In the genomic region with DNA sequence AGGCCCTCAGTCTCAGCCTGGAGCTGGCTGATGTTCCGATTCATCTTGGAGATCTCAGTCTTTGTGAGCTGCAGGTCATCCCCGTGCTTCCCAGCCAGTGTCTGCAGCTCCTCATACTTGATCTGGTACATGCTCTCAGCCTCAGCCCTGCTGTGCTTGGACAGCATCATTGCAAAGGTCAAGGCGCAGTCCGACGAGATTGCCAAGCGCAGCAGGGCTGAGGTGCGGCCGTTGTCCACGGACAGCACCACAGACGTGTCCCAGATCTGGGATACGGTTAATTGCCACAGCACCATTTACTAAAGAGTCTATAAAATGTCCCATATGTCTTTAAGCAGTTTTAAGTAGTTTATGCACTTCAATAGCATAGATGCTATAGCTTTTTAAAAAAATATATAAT, we compare ENCODE assay signal across 36 cellular contexts.
"Had no signal": no experiment of that assay in that cellular context is flagged by ENCODE, and none has a peak within 500 bp of the region (broad histone marks: within the 10 kb centered on the region; RNA-seq: fewer than 3 reads in every experiment).

No MANE protein-coding gene starts in this region.

- DNase-seq: activated B cell treated with CpG ODN at 0.5 μM for 24 hours; activated CD4-positive, alpha-beta memory T cell treated with anti-CD3 and anti-CD28 coated beads, Interleukin-2, amount 10 ng/mL, durations not matched to agents 7 days and 5 days; activated CD4-positive, alpha-beta T cell treated with anti-CD3 and anti-CD28 coated beads for 4 hours; activated CD4-positive, alpha-beta T cell treated with anti-CD3 and anti-CD28 coated beads, Interleukin-2, amount 10 ng/mL, durations not matched to agents 24 days and 14 days; activated CD4-positive, alpha-beta T cell treated with anti-CD3 and anti-CD28 coated beads, Interleukin-2, amount 50 U/mL, for 48 hours; activated CD4-positive, CD25-positive, alpha-beta regulatory T cell treated with anti-CD3 and anti-CD28 coated beads, Interleukin-2, amount 50 U/mL, for 72 hours; activated CD8-positive, alpha-beta memory T cell treated with anti-CD3 and anti-CD28 coated beads for 24 hours; activated CD8-positive, alpha-beta memory T cell treated with anti-CD3 and anti-CD28 coated beads, Interleukin-2, amount 10 ng/mL, durations not matched to agents 7 days and 5 days; activated CD8-positive, alpha-beta memory T cell treated with anti-CD3 and anti-CD28 coated beads, Interleukin-2, amount 50 U/mL, for 48 hours; activated CD8-positive, alpha-beta T cell treated with anti-CD3 and anti-CD28 coated beads, Interleukin-2, amount 10 ng/mL, durations not matched to agents 7 days and 5 days; activated effector memory CD4-positive, alpha-beta T cell treated with Interleukin-2 at 50 U/mL for 16 hours; activated gamma-delta T cell; activated naive CD4-positive, alpha-beta T cell treated with anti-CD3 and anti-CD28 coated beads, Interleukin-2, amount 10 ng/mL, durations not matched to agents 7 days and 5 days; activated naive CD4-positive, alpha-beta T cell treated with Interleukin-2 at 50 U/mL for 16 hours; activated naive CD8-positive, alpha-beta T cell treated with anti-CD3 and anti-CD28 coated beads, Interleukin-2, amount 10 ng/mL, durations not matched to agents 7 days and 5 days; activated naive CD8-positive, alpha-beta T cell treated with anti-CD3 and anti-CD28 coated beads, Interleukin-2, amount 50 U/mL, for 24 hours; activated T-cell treated with anti-CD3 and anti-CD28 coated beads, Interleukin-2, amount 50 U/mL, for 24 hours; activated T-cell treated with anti-CD3 and anti-CD28 coated beads, Interleukin-2, amount 50 U/mL, for 48 hours; amygdala; anterior cingulate cortex; caudate nucleus; cerebellar nuclear complex; T-helper 1 cell; T-helper 2 cell; T-helper 9 cell had no signal

- H3K4me3 ChIP-seq: ascending aorta, cardiac muscle cell had no signal

- H3K27ac ChIP-seq: ascending aorta, cardiac muscle cell, VCaP had no signal

- H3K4me1 ChIP-seq: ascending aorta had no signal

- H3K36me3 ChIP-seq: ascending aorta, cardiac muscle cell had no signal

- ATAC-seq: activated CD8-positive, alpha-beta memory T cell treated with anti-CD3 and anti-CD28 coated beads, Interleukin-2, amount 10 ng/mL, durations not matched to agents 7 days and 5 days; activated CD8-positive, alpha-beta T cell treated with anti-CD3 and anti-CD28 coated beads, Interleukin-2, amount 10 ng/mL, durations not matched to agents 7 days and 5 days; activated naive CD8-positive, alpha-beta T cell treated with anti-CD3 and anti-CD28 coated beads, Interleukin-2, amount 50 U/mL, for 24 hours had no signal

- H3K27me3 Mint-ChIP-seq: activated B cell treated with CpG ODN at 0.5 μM for 24 hours; activated CD4-positive, alpha-beta memory T cell treated with anti-CD3 and anti-CD28 coated beads, Interleukin-2, amount 10 ng/mL, durations not matched to agents 7 days and 5 days; activated CD4-positive, alpha-beta T cell treated with anti-CD3 and anti-CD28 coated beads, Interleukin-2, amount 10 ng/mL, durations not matched to agents 24 days and 14 days; activated CD8-positive, alpha-beta memory T cell treated with anti-CD3 and anti-CD28 coated beads, Interleukin-2, amount 10 ng/mL, durations not matched to agents 7 days and 5 days; activated naive CD4-positive, alpha-beta T cell treated with anti-CD3 and anti-CD28 coated beads, Interleukin-2, amount 10 ng/mL, durations not matched to agents 7 days and 5 days; activated naive CD4-positive, alpha-beta T cell treated with anti-CD3 and anti-CD28 coated beads, Interleukin-2, amount 50 U/mL, for 24 hours; activated naive CD8-positive, alpha-beta T cell; activated naive CD8-positive, alpha-beta T cell treated with anti-CD3 and anti-CD28 coated beads, Interleukin-2, amount 10 ng/mL, durations not matched to agents 7 days and 5 days; activated naive CD8-positive, alpha-beta T cell treated with anti-CD3 and anti-CD28 coated beads, Interleukin-2, amount 50 U/mL, for 24 hours; activated T-cell treated with anti-CD3 and anti-CD28 coated beads, Interleukin-2, amount 50 U/mL, for 24 hours; brain; central memory CD8-positive, alpha-beta T cell had no signal

- H3K27me3 ChIP-seq: ascending aorta, cardiac muscle cell had no signal

- H3K27ac Mint-ChIP-seq: activated B cell treated with CpG ODN at 0.5 μM for 24 hours; activated CD4-positive, alpha-beta memory T cell treated with anti-CD3 and anti-CD28 coated beads, Interleukin-2, amount 10 ng/mL, durations not matched to agents 7 days and 5 days; activated CD4-positive, alpha-beta T cell treated with anti-CD3 and anti-CD28 coated beads, Interleukin-2, amount 10 ng/mL, durations not matched to agents 24 days and 14 days; activated CD8-positive, alpha-beta memory T cell treated with anti-CD3 and anti-CD28 coated beads, Interleukin-2, amount 10 ng/mL, durations not matched to agents 7 days and 5 days; activated CD8-positive, alpha-beta T cell treated with anti-CD3 and anti-CD28 coated beads, Interleukin-2, amount 10 ng/mL, durations not matched to agents 7 days and 5 days; activated naive CD4-positive, alpha-beta T cell treated with anti-CD3 and anti-CD28 coated beads, Interleukin-2, amount 10 ng/mL, durations not matched to agents 7 days and 5 days; activated naive CD4-positive, alpha-beta T cell treated with anti-CD3 and anti-CD28 coated beads, Interleukin-2, amount 50 U/mL, for 24 hours; activated naive CD8-positive, alpha-beta T cell; activated naive CD8-positive, alpha-beta T cell treated with anti-CD3 and anti-CD28 coated beads, Interleukin-2, amount 10 ng/mL, durations not matched to agents 7 days and 5 days; activated naive CD8-positive, alpha-beta T cell treated with anti-CD3 and anti-CD28 coated beads, Interleukin-2, amount 50 U/mL, for 24 hours; activated T-cell treated with anti-CD3 and anti-CD28 coated beads, Interleukin-2, amount 50 U/mL, for 24 hours; activated T-helper 2 cell treated with anti-CD3 and anti-CD28 coated beads, Interferon-gamma antibody, Interleukin-2, Interleukin-4, amounts not matched to agents 10 μg/mL and 5 μg/mL and 100 μg/mL, durations not matched to agents 14 hours and 24 hours and 36 hours; brain; T-helper 1 cell treated with Interleukin-12 subunit alpha and Interleukin-12 subunit beta and Interleukin-4 antibody, amounts not matched to agents 30 μg/mL and 1 μg/mL, for 36 hours; T-helper 2 cell treated with Interferon-gamma antibody and Interleukin-4, amounts not matched to agents 5 μg/mL and 100 μg/mL, for 36 hours had no signal

- H3K9me3 ChIP-seq: ascending aorta had no signal

- H3K9me3 Mint-ChIP-seq: brain had no signal

- H3K4me1 Mint-ChIP-seq: activated B cell treated with CpG ODN at 0.5 μM for 24 hours; activated CD4-positive, alpha-beta memory T cell treated with anti-CD3 and anti-CD28 coated beads, Interleukin-2, amount 10 ng/mL, durations not matched to agents 7 days and 5 days; activated CD4-positive, alpha-beta T cell treated with anti-CD3 and anti-CD28 coated beads, Interleukin-2, amount 10 ng/mL, durations not matched to agents 24 days and 14 days; activated CD8-positive, alpha-beta memory T cell treated with anti-CD3 and anti-CD28 coated beads, Interleukin-2, amount 10 ng/mL, durations not matched to agents 7 days and 5 days; activated naive CD4-positive, alpha-beta T cell treated with anti-CD3 and anti-CD28 coated beads, Interleukin-2, amount 10 ng/mL, durations not matched to agents 7 days and 5 days; activated naive CD4-positive, alpha-beta T cell treated with anti-CD3 and anti-CD28 coated beads, Interleukin-2, amount 50 U/mL, for 24 hours; activated naive CD8-positive, alpha-beta T cell treated with anti-CD3 and anti-CD28 coated beads, Interleukin-2, amount 10 ng/mL, durations not matched to agents 7 days and 5 days; activated naive CD8-positive, alpha-beta T cell treated with anti-CD3 and anti-CD28 coated beads, Interleukin-2, amount 50 U/mL, for 24 hours; brain; central memory CD8-positive, alpha-beta T cell had no signal

- H3K4me3 Mint-ChIP-seq: activated B cell treated with CpG ODN at 0.5 μM for 24 hours; activated CD4-positive, alpha-beta memory T cell treated with anti-CD3 and anti-CD28 coated beads, Interleukin-2, amount 10 ng/mL, durations not matched to agents 7 days and 5 days; activated CD4-positive, alpha-beta T cell treated with anti-CD3 and anti-CD28 coated beads, Interleukin-2, amount 10 ng/mL, durations not matched to agents 24 days and 14 days; activated CD8-positive, alpha-beta memory T cell treated with anti-CD3 and anti-CD28 coated beads, Interleukin-2, amount 10 ng/mL, durations not matched to agents 7 days and 5 days; activated CD8-positive, alpha-beta T cell treated with anti-CD3 and anti-CD28 coated beads, Interleukin-2, amount 10 ng/mL, durations not matched to agents 7 days and 5 days; activated naive CD4-positive, alpha-beta T cell treated with anti-CD3 and anti-CD28 coated beads, Interleukin-2, amount 10 ng/mL, durations not matched to agents 7 days and 5 days; activated naive CD4-positive, alpha-beta T cell treated with anti-CD3 and anti-CD28 coated beads, Interleukin-2, amount 50 U/mL, for 24 hours; activated naive CD8-positive, alpha-beta T cell; activated naive CD8-positive, alpha-beta T cell treated with anti-CD3 and anti-CD28 coated beads, Interleukin-2, amount 10 ng/mL, durations not matched to agents 7 days and 5 days; activated naive CD8-positive, alpha-beta T cell treated with anti-CD3 and anti-CD28 coated beads, Interleukin-2, amount 50 U/mL, for 24 hours; activated T-cell treated with anti-CD3 and anti-CD28 coated beads, Interleukin-2, amount 50 U/mL, for 24 hours; brain; central memory CD8-positive, alpha-beta T cell; T-helper 1 cell treated with Interleukin-12 subunit alpha and Interleukin-12 subunit beta and Interleukin-4 antibody, amounts not matched to agents 30 μg/mL and 1 μg/mL, for 36 hours; T-helper 2 cell treated with Interferon-gamma antibody and Interleukin-4, amounts not matched to agents 5 μg/mL and 100 μg/mL, for 36 hours had no signal

- H3K36me3 Mint-ChIP-seq: activated CD8-positive, alpha-beta memory T cell treated with anti-CD3 and anti-CD28 coated beads, Interleukin-2, amount 10 ng/mL, durations not matched to agents 7 days and 5 days; activated naive CD4-positive, alpha-beta T cell treated with anti-CD3 and anti-CD28 coated beads, Interleukin-2, amount 10 ng/mL, durations not matched to agents 7 days and 5 days; activated naive CD4-positive, alpha-beta T cell treated with anti-CD3 and anti-CD28 coated beads, Interleukin-2, amount 50 U/mL, for 24 hours; activated naive CD8-positive, alpha-beta T cell; activated naive CD8-positive, alpha-beta T cell treated with anti-CD3 and anti-CD28 coated beads, Interleukin-2, amount 10 ng/mL, durations not matched to agents 7 days and 5 days; brain had no signal

- FAIRE-seq: bronchial epithelial cell had no signal
